In genomic region chr2:217902281-217903141, GRCh38 we compare ENCODE assay signal across 1 cellular context.
TF ChIP-seq lines count a peak whose summit lies in the region.

No MANE protein-coding gene starts in this region.

TF ChIP-seq in GM23338, 12 proteins besides CTCF, POLR2A, EP300 and RAD21 (continued from another document):
- TF ChIP-seq REST (IDR thresholded peaks at IDR 0.05; ENCODE audit: unreplicated experiment), result no peak
- TF ChIP-seq EZH2 (IDR thresholded peaks at IDR 0.05; ENCODE audit: low read depth, unreplicated experiment), result no peak
- no peak for TF ChIP-seq NANOG (IDR thresholded peaks at IDR 0.05; ENCODE audit: borderline replicate concordance)
- no peak for TF ChIP-seq ZNF114 (CRISPR knock-in tag; IDR thresholded peaks at IDR 0.05)
- TF ChIP-seq EZH2phosphoT487 (IDR thresholded peaks at IDR 0.05; ENCODE audit: unreplicated experiment), result no peak
- TF ChIP-seq ETS1 (IDR thresholded peaks at IDR 0.05), result no peak
